Comparison of ENCODE assay signal across 23 cellular contexts in genomic region chr4:37639551-37640293, GRCh38. TPM values are rescaled to one million over a fixed set of nuclear protein-coding genes. Genes with fewer than 3 reads are reported as not detected.
DNase-seq lines count a peak whose midpoint lies in the region; ATAC-seq, FAIRE-seq and TF ChIP-seq lines count a peak whose summit lies in the region.
"Had no signal": no experiment of that assay in that cellular context is flagged by ENCODE, and none has a peak within 500 bp of the region (broad histone marks: within the 10 kb centered on the region; RNA-seq: fewer than 3 reads in every experiment).

No MANE protein-coding gene starts in this region.

- H3K9me3 ChIP-seq in keratinocyte (ENCODE audit: control insufficient read depth, low read depth, low read length) (no peaks in the 10 kb centered on the region), MG63 (no peaks in the 10 kb centered on the region)
- H3K9me3 ChIP-seq in CD8-positive, alpha-beta memory T cell (ENCODE audit: low read length): no peaks in the 10 kb centered on the region
- H3K9me3 ChIP-seq: ascending aorta had no signal

- no peaks in the 10 kb centered on the region for H3K27me3 Mint-ChIP-seq in CD8-positive, alpha-beta memory T cell
- H3K27me3 Mint-ChIP-seq: T-helper 17 cell had no signal

- no peaks in the 10 kb centered on the region for H3K36me3 ChIP-seq in ACC112 (ENCODE audit: insufficient read depth, low read length)
- H3K36me3 ChIP-seq in keratinocyte (ENCODE audit: control insufficient read depth in 2 of 2, extremely low read depth in 1 of 2, insufficient read depth in 2 of 2, low read length in 2 of 2): peaks cover 0 to 5% of the 10 kb centered on the region in 2 experiments
- peaks cover 5% of the 10 kb centered on the region for H3K36me3 ChIP-seq in CD8-positive, alpha-beta memory T cell (ENCODE audit: insufficient read depth, low read length)
- H3K36me3 ChIP-seq in MG63: no peaks in the 10 kb centered on the region

- peak overlapping the region in 2 of 8 donors; percentile 30 to 38 for H3K27ac Mint-ChIP-seq in CD8-positive, alpha-beta memory T cell
- H3K27ac Mint-ChIP-seq: activated B cell treated with CpG ODN at 0.5 μM for 24 hours had no signal

- peaks cover 16 to 53% (median 24%) of the 10 kb centered on the region in 3 donors for H3K36me3 Mint-ChIP-seq in CD8-positive, alpha-beta memory T cell

- POLR2A ChIA-PET in CD8-positive, alpha-beta memory T cell (lab: Charles Lee): no interaction called here

- ATAC-seq in HG02885 (IDR thresholded peaks at IDR 0.05; ENCODE audit: poor library complexity, unreplicated experiment): no peak
- ATAC-seq in GM21825 (IDR thresholded peaks at IDR 0.05; ENCODE audit: unreplicated experiment): no peak
- ATAC-seq: T-helper 17 cell had no signal

- H3K27ac ChIP-seq in ACC112 (ENCODE audit: low read depth, low read length): peak overlapping the region; percentile 49
- peak overlapping the region; percentile 29 for H3K27ac ChIP-seq in VCaP
- no peak overlapping the region for H3K27ac ChIP-seq in keratinocyte (ENCODE audit: control insufficient read depth, insufficient read depth, low read length)
- H3K27ac ChIP-seq in CD8-positive, alpha-beta memory T cell (ENCODE audit: low read depth, low read length): no peak overlapping the region
- H3K27ac ChIP-seq: ascending aorta, coronary artery had no signal

- H3K9ac ChIP-seq in keratinocyte (ENCODE audit: control insufficient read depth, extremely low read depth, insufficient read depth, low read length): no peak overlapping the region

- H3K4me1 Mint-ChIP-seq in CD8-positive, alpha-beta memory T cell: peaks cover 0 to 5% (median 0%) of the 10 kb centered on the region in 3 donors
- H3K4me1 Mint-ChIP-seq: activated B cell treated with CpG ODN at 0.5 μM for 24 hours had no signal

- DNase-seq in DMS79 (lab: John Stamatoyannopoulos, UW) (peak; percentile 66), keratinocyte (ENCODE audit: low read depth, low spot score) (no peak), MG63 (no peak)
- no peak for DNase-seq in CD8-positive, alpha-beta memory T cell
- DNase-seq: activated B cell treated with CpG ODN at 0.5 μM for 24 hours; activated CD8-positive, alpha-beta memory T cell treated with anti-CD3 and anti-CD28 coated beads for 24 hours; activated effector memory CD4-positive, alpha-beta T cell treated with Interleukin-2 at 50 U/mL for 16 hours; glutamatergic neuron; HCEC 1CT; MV-4-11; NCI-H2171; retina; SIG-M5; stimulated activated CD4-positive, alpha-beta T cell treated with anti-CD3 and anti-CD28 coated beads, Interleukin-1b, Interleukin-23, amount 100 ng/mL, for 48 hours; T-helper 17 cell had no signal

- H3K4me3 ChIP-seq in ACC112 (ENCODE audit: low read depth, low read length) (no peak overlapping the region), keratinocyte (ENCODE audit: control insufficient read depth in 2 of 3, extremely low read depth in 1 of 3, insufficient read depth in 2 of 3, low read depth in 1 of 3, low read length in 3 of 3) (no peak overlapping the region), MG63 (no peak overlapping the region)
- no peak overlapping the region for H3K4me3 ChIP-seq in CD8-positive, alpha-beta memory T cell (ENCODE audit: low read length)
- H3K4me3 ChIP-seq: ascending aorta, coronary artery had no signal

- H4K20me1 ChIP-seq in keratinocyte (ENCODE audit: control insufficient read depth, extremely low read depth, insufficient read depth, low read length): no peaks in the 10 kb centered on the region

- FAIRE-seq in keratinocyte (lab: Jason Lieb, UNC): peak; percentile 57
- FAIRE-seq: GM19239 had no signal

- H3K4me2 ChIP-seq in keratinocyte (ENCODE audit: control insufficient read depth, extremely low read depth, insufficient read depth, low read depth, low read length): no peak overlapping the region

- dilution Hi-C loops in keratinocyte (cut with MboI; ENCODE audit: extremely low pct_ligation_motif_present, low sequenced_read_pairs): no loop called here

- H3K9me3 Mint-ChIP-seq in CD8-positive, alpha-beta memory T cell: no peaks in the 10 kb centered on the region
- H3K9me3 Mint-ChIP-seq: activated B cell treated with CpG ODN at 0.5 μM for 24 hours, nephron had no signal

- H3K4me1 ChIP-seq in ACC112 (ENCODE audit: control insufficient read depth, insufficient read depth, low read length, unreplicated experiment) (peaks cover 12% of the 10 kb centered on the region), keratinocyte (ENCODE audit: control insufficient read depth, extremely low read depth, insufficient read depth, low read length) (peaks cover 22% of the 10 kb centered on the region)
- no peaks in the 10 kb centered on the region for H3K4me1 ChIP-seq in CD8-positive, alpha-beta memory T cell (ENCODE audit: insufficient read depth, low read length)
- H3K4me1 ChIP-seq: ascending aorta had no signal

- no peak overlapping the region for H3K4me3 Mint-ChIP-seq in CD8-positive, alpha-beta memory T cell
- H3K4me3 Mint-ChIP-seq: activated B cell treated with CpG ODN at 0.5 μM for 24 hours, nephron, T-helper 17 cell had no signal

- H3K79me2 ChIP-seq in ACC112 (ENCODE audit: control insufficient read depth, insufficient read depth, low read length, unreplicated experiment) (no peaks in the 10 kb centered on the region), keratinocyte (ENCODE audit: control insufficient read depth, insufficient read depth, low read length) (no peaks in the 10 kb centered on the region)

- H2AFZ ChIP-seq in ACC112 (ENCODE audit: low read length, unreplicated experiment) (no peak overlapping the region), keratinocyte (ENCODE audit: control insufficient read depth, low read length) (no peak overlapping the region)

- no peak for TF ChIP-seq CTCF in VCaP (conservative IDR thresholded peaks at IDR 0.05)
- no peak for TF ChIP-seq CTCF in keratinocyte (optimal IDR thresholded peaks at IDR 0.05 in 1 of 3, IDR thresholded peaks at IDR 0.05 in 1 of 3, conservative IDR thresholded peaks at IDR 0.05 in 1 of 3; ENCODE audit: extremely low read depth in 1 of 3, insufficient read depth in 2 of 3, low read length in 3 of 3)

- no peaks in the 10 kb centered on the region for H3K9me1 ChIP-seq in keratinocyte (ENCODE audit: control insufficient read depth, extremely low read depth, insufficient read depth, low read length)

- H3K27me3 ChIP-seq in ACC112 (ENCODE audit: insufficient read depth, low read length) (no peaks in the 10 kb centered on the region), keratinocyte (ENCODE audit: control insufficient read depth, extremely low read depth, insufficient read depth, low read length) (no peaks in the 10 kb centered on the region), MG63 (no peaks in the 10 kb centered on the region)
- no peaks in the 10 kb centered on the region for H3K27me3 ChIP-seq in CD8-positive, alpha-beta memory T cell (ENCODE audit: insufficient read depth, low read length, poor library complexity, severe bottlenecking)
- H3K27me3 ChIP-seq: ascending aorta had no signal

- CTCF ChIA-PET in CD8-positive, alpha-beta memory T cell (lab: Charles Lee): no interaction called here

RNA-seq across cellular contexts. Expression of gene RELL1, which starts 46.5 kb away (rescaled TPM):
- 4.1 to 15.6 TPM (median 9.3 TPM) in 3 replicates for polyA plus RNA-seq in keratinocyte
- polyA plus RNA-seq in keratinocyte (2011; ENCODE audit: low read depth): 3.1 TPM
- polyA plus RNA-seq in keratinocyte (2011; cell fraction: cytosol; rRNA removed): 5.5 and 7.2 TPM in 2 replicates
- 7.1 and 7.7 TPM in 2 replicates for polyA plus RNA-seq in keratinocyte (2011; cell fraction: nucleus; rRNA removed)
- 6.1 and 10.4 TPM in 2 replicates for polyA plus RNA-seq in keratinocyte (2012; ENCODE audit: low replicate concordance)
- polyA minus RNA-seq in keratinocyte: 9.1 to 23.6 TPM (median 22.2 TPM) in 3 replicates
- 22.6 TPM for polyA minus RNA-seq in keratinocyte (2011; cell fraction: cytosol; rRNA and poly(A)+ RNA removed)
- polyA minus RNA-seq in keratinocyte (2011; cell fraction: nucleus; rRNA and poly(A)+ RNA removed): 10.1 and 16.2 TPM in 2 replicates
- total RNA-seq in CD8-positive, alpha-beta memory T cell: 10 to 100 TPM; 19.9 to 21.4 TPM
- polyA plus RNA-seq in CD8-positive, alpha-beta memory T cell: 7.4 TPM
- 14.4 and 28.9 TPM in 2 replicates for total RNA-seq in MG63 (2014; rRNA removed; shearing (Covaris generic); ENCODE audit: low replicate concordance)

Comparison
In these comparisons a context has a peak if more than half of its experiments do, and no peak if none do; other contexts are left out.
1. H3K27ac ChIP-seq: peak in ACC112 (single experiment) and VCaP (single experiment); none in keratinocyte (single experiment) and CD8-positive, alpha-beta memory T cell (single experiment).